24 cellular contexts compared by ENCODE assay signal in the genomic region with DNA sequence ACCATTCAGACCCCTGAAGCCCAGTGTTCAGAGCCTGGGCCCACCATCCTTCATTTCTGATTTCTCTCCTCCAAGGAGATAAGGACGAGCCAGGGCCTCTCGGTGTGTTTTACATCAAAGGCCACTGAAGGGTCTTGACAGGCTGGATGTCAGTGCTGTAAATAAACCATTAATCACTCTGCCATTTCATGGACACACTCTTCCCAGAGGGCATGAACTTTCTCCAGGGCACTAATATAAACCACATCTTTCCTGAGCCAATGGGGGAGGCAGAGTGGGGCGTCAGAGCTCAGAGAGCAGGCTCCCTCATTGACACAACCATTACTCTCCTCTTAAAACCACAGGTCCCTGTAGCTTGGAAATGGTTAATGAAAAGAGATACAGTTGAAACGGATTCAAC.
DNase-seq lines count a peak whose midpoint lies in the region; ATAC-seq and TF ChIP-seq lines count a peak whose summit lies in the region.
"Had no signal": no experiment of that assay in that cellular context is flagged by ENCODE, and none has a peak within 500 bp of the region (broad histone marks: within the 10 kb centered on the region; RNA-seq: fewer than 3 reads in every experiment).

No MANE protein-coding gene starts in this region.

- H3K27ac ChIP-seq in cardiac muscle cell = peak overlapping the region; percentile 95
- no peak overlapping the region for H3K27ac ChIP-seq in osteoblast (ENCODE audit: low read depth, low read length)
- H3K27ac ChIP-seq: coronary artery, HL-60 had no signal

- no peak overlapping the region for H3K4me3 ChIP-seq in cardiac muscle cell
- no peak overlapping the region for H3K4me3 ChIP-seq in osteoblast (ENCODE audit: insufficient read depth, low read length)
- H3K4me3 ChIP-seq: coronary artery, Peyer's patch, smooth muscle cell, stomach, upper lobe of left lung had no signal

- no peaks in the 10 kb centered on the region for H4K20me1 ChIP-seq in osteoblast (ENCODE audit: insufficient read depth, low read length)

- ATAC-seq in HG03135 (IDR thresholded peaks at IDR 0.05; ENCODE audit: unreplicated experiment) (no peak), GM21786 (IDR thresholded peaks at IDR 0.05; ENCODE audit: unreplicated experiment) (no peak), GM21360 (IDR thresholded peaks at IDR 0.05; ENCODE audit: unreplicated experiment) (no peak)

- peak overlapping the region; percentile 27 for H2AFZ ChIP-seq in osteoblast (ENCODE audit: low read length)

- H3K36me3 ChIP-seq in cardiac muscle cell (no peaks in the 10 kb centered on the region), osteoblast (ENCODE audit: insufficient read depth, low read length) (no peaks in the 10 kb centered on the region)
- H3K36me3 ChIP-seq: Peyer's patch, stomach, upper lobe of left lung had no signal

- H3K9me3 ChIP-seq in cardiac muscle cell (ENCODE audit: low read depth) (no peaks in the 10 kb centered on the region), osteoblast (ENCODE audit: low read depth, low read length) (no peaks in the 10 kb centered on the region)
- H3K9me3 ChIP-seq: Peyer's patch, stomach, upper lobe of left lung had no signal

- H3K4me2 ChIP-seq in osteoblast (ENCODE audit: insufficient read depth, low read length) = no peak overlapping the region
- H3K4me2 ChIP-seq: smooth muscle cell had no signal

- H3K4me1 ChIP-seq in cardiac muscle cell (ENCODE audit: low read depth) (peaks cover 46% of the 10 kb centered on the region), osteoblast (ENCODE audit: insufficient read depth, low read length) (peaks cover 20% of the 10 kb centered on the region)
- H3K4me1 ChIP-seq: Peyer's patch, stomach had no signal

- H3K79me2 ChIP-seq in osteoblast (ENCODE audit: insufficient read depth, low read length) = no peaks in the 10 kb centered on the region

- DNase-seq in EH (ENCODE audit: low read depth) (peak; percentile 37), RPMI7951 (ENCODE audit: low read depth) (peak; percentile 84), cardiac muscle cell (ENCODE audit: low read depth in 1 of 2, low spot score in 1 of 2) (peak; percentile 40 to 86), osteoblast (ENCODE audit: insufficient read length, low spot score, missing footprints) (no peak), NCI-H69 (lab: John Stamatoyannopoulos, UW) (no peak)
- DNase-seq: ACHN; activated CD4-positive, CD25-positive, alpha-beta regulatory T cell; activated naive CD4-positive, alpha-beta T cell treated with anti-CD3 and anti-CD28 coated beads, Interleukin-2, amount 50 U/mL, for 16 hours; activated T-cell treated with anti-CD3 and anti-CD28 coated beads, Interleukin-2, amount 50 U/mL, for 48 hours; DMS 273 treated with DMSO at 0.1 percent for 48 hours; H9; MM.1S; NCI-H1694 treated with DMSO at 0.1 percent for 48 hours; Peyer's patch; stimulated activated CD4-positive, alpha-beta T cell treated with anti-CD3 and anti-CD28 coated beads, Interleukin-4, amount 100 ng/mL, for 1 hour; stomach; T-helper 9 cell; upper lobe of left lung had no signal

- TF ChIP-seq CTCF in cardiac muscle cell (IDR thresholded peaks at IDR 0.05; ENCODE audit: low read depth, low read length) = no peak
- TF ChIP-seq CTCF in osteoblast (IDR thresholded peaks at IDR 0.05; ENCODE audit: extremely low read depth, low read depth, low read length) = no peak

- H3K27me3 ChIP-seq in cardiac muscle cell = no peaks in the 10 kb centered on the region
- no peaks in the 10 kb centered on the region for H3K27me3 ChIP-seq in osteoblast (ENCODE audit: insufficient read depth, low read length)
- H3K27me3 ChIP-seq: Peyer's patch, stomach, upper lobe of left lung had no signal

Comparison
In these comparisons a context has a peak if more than half of its experiments do, and no peak if none do; other contexts are left out.
1. DNase-seq: peak in EH (single experiment), RPMI7951 (single experiment) and cardiac muscle cell (2 of 2); none in osteoblast (single experiment) and NCI-H69 (single experiment).